14 cellular contexts compared by ENCODE assay signal in genomic region chr15:57245714-57246113, GRCh38.
DNase-seq lines count a peak whose midpoint lies in the region; ATAC-seq, FAIRE-seq and TF ChIP-seq lines count a peak whose summit lies in the region.
"Had no signal": no experiment of that assay in that cellular context is flagged by ENCODE, and none has a peak within 500 bp of the region (broad histone marks: within the 10 kb centered on the region; RNA-seq: fewer than 3 reads in every experiment).

No MANE protein-coding gene starts in this region.

- H3K4me3 Mint-ChIP-seq in activated naive CD4-positive, alpha-beta T cell treated with anti-CD3 and anti-CD28 coated beads, Interleukin-2, amount 10 ng/mL, durations not matched to agents 7 days and 5 days, result no peak overlapping the region
- no peak overlapping the region for H3K4me3 Mint-ChIP-seq in mesothelial cell of epicardium
- H3K4me3 Mint-ChIP-seq: CD8-positive, alpha-beta T cell had no signal

- H3K27ac ChIP-seq in K562 (ENCODE audit: extremely low read depth, low read depth, low read length) (no peak overlapping the region), caudate nucleus (ENCODE audit: low read depth, low read length) (no peak overlapping the region)
- H3K27ac ChIP-seq: 22Rv1; BLaER1 treated with 17β-estradiol and CSF1 and Interleukin-3, amounts not matched to agents 10 nM and 100 nM had no signal

- in situ Hi-C loops in K562 (cut with MboI), result no loop called here

- H3K4me1 Mint-ChIP-seq in activated naive CD4-positive, alpha-beta T cell treated with anti-CD3 and anti-CD28 coated beads, Interleukin-2, amount 10 ng/mL, durations not matched to agents 7 days and 5 days, result no peaks in the 10 kb centered on the region
- peaks cover 27% of the 10 kb centered on the region for H3K4me1 Mint-ChIP-seq in mesothelial cell of epicardium

- no peaks in the 10 kb centered on the region for H3K9me1 ChIP-seq in K562 (ENCODE audit: control insufficient read depth, insufficient read depth, low read length)

- no peaks in the 10 kb centered on the region for H3K27me3 Mint-ChIP-seq in activated naive CD4-positive, alpha-beta T cell treated with anti-CD3 and anti-CD28 coated beads, Interleukin-2, amount 10 ng/mL, durations not matched to agents 7 days and 5 days
- no peaks in the 10 kb centered on the region for H3K27me3 Mint-ChIP-seq in mesothelial cell of epicardium (ENCODE audit: low read depth)

- H3K27me3 ChIP-seq in K562 (ENCODE audit: control insufficient read depth in 2 of 2, insufficient read depth in 2 of 2, low read length in 2 of 2) (no peaks in the 10 kb centered on the region), skeletal muscle satellite cell (ENCODE audit: control insufficient read depth, insufficient read depth, low read length) (no peaks in the 10 kb centered on the region)
- H3K27me3 ChIP-seq: BLaER1 treated with 17β-estradiol and CSF1 and Interleukin-3, amounts not matched to agents 10 nM and 100 nM had no signal

- intact Hi-C loops in K562 (cut with micrococcal nuclease), result no loop called here

- H3K9me3 ChIP-seq in K562 (replicated peaks; ENCODE audit: control insufficient read depth, insufficient read depth, low read depth, low read length) (no peaks in the 10 kb centered on the region), skeletal muscle satellite cell (replicated peaks; ENCODE audit: low read length) (no peaks in the 10 kb centered on the region)
- H3K9me3 ChIP-seq: BLaER1 treated with 17β-estradiol and CSF1 and Interleukin-3, amounts not matched to agents 10 nM and 100 nM had no signal

- ATAC-seq in activated naive CD4-positive, alpha-beta T cell treated with anti-CD3 and anti-CD28 coated beads, Interleukin-2, amount 50 U/mL, for 72 hours, result no peak
- no peak for ATAC-seq in K562
- no peak for ATAC-seq in HG03469 (IDR thresholded peaks at IDR 0.05; ENCODE audit: unreplicated experiment)
- no peak for ATAC-seq in HG03135 (IDR thresholded peaks at IDR 0.05; ENCODE audit: unreplicated experiment)
- ATAC-seq: CD8-positive, alpha-beta T cell had no signal

- POLR2A ChIA-PET in K562 (lab: Yijun Ruan, JAX), result interaction anchor here (0.6 to 1.8 kb wide), 4 partner anchors 11 to 74 kb away, joined by 3 to 5 read pairs (median 3); no protein-coding TSS in a partner anchor

- H3K4me2 ChIP-seq in K562 (ENCODE audit: insufficient read depth, low read length), result no peak overlapping the region
- peak overlapping the region; percentile 58 for H3K4me2 ChIP-seq in skeletal muscle satellite cell (ENCODE audit: low read length)
- H3K4me2 ChIP-seq: BLaER1 treated with 17β-estradiol and CSF1 and Interleukin-3, amounts not matched to agents 10 nM and 100 nM had no signal

- TF ChIP-seq CTCF in K562 (IDR thresholded peaks at IDR 0.05 in 2 of 3, conservative IDR thresholded peaks at IDR 0.05 in 1 of 3; ENCODE audit: insufficient read depth in 2 of 3, low read depth in 1 of 3, low read length in 3 of 3) (no peak), mesothelial cell of epicardium (IDR thresholded peaks at IDR 0.05; ENCODE audit: unreplicated experiment) (no peak)

- H3K9me3 Mint-ChIP-seq in activated naive CD4-positive, alpha-beta T cell treated with anti-CD3 and anti-CD28 coated beads, Interleukin-2, amount 10 ng/mL, durations not matched to agents 7 days and 5 days, result no peaks in the 10 kb centered on the region
- H3K9me3 Mint-ChIP-seq in activated naive CD4-positive, alpha-beta T cell treated with anti-CD3 and anti-CD28 coated beads, Interleukin-2, amount 50 U/mL, for 72 hours, result peaks cover 0 to 5% of the 10 kb centered on the region in 2 donors
- H3K9me3 Mint-ChIP-seq in mesothelial cell of epicardium, result no peaks in the 10 kb centered on the region
- H3K9me3 Mint-ChIP-seq: CD8-positive, alpha-beta T cell had no signal

- H4K20me1 ChIP-seq in K562 (replicated peaks; ENCODE audit: control insufficient read depth, insufficient read depth, low read length), result peaks cover 5% of the 10 kb centered on the region; the same call in 1 of the 2 replicates

- DNase-seq in activated naive CD4-positive, alpha-beta T cell treated with anti-CD3 and anti-CD28 coated beads, Interleukin-2, amount 10 ng/mL, durations not matched to agents 7 days and 5 days, result no peak
- no peak for DNase-seq in activated naive CD4-positive, alpha-beta T cell treated with anti-CD3 and anti-CD28 coated beads, Interleukin-2, amount 50 U/mL, for 72 hours (ENCODE audit: low spot score in 2 of 2)
- DNase-seq in K562 (ENCODE audit: extremely low read depth in 1 of 4, low spot score in 3 of 4) (no peak), mesothelial cell of epicardium (ENCODE audit: low spot score in 2 of 2, unreplicated experiment in 2 of 2) (no peak), caudate nucleus (lab: John Stamatoyannopoulos, UW) (no peak)
- DNase-seq: Calu3; CD8-positive, alpha-beta T cell; NCI-H1092 treated with DMSO at 0.1 percent for 48 hours had no signal

- TF ChIP-seq POLR2A in K562 (conservative IDR thresholded peaks at IDR 0.05), result no peak

- H3K79me2 ChIP-seq in K562 (ENCODE audit: control insufficient read depth, insufficient read depth, low read length), result no peaks in the 10 kb centered on the region

- H3K4me1 ChIP-seq in K562 (replicated peaks in 1 of 2; ENCODE audit: control insufficient read depth in 2 of 2, insufficient read depth in 2 of 2, low read length in 2 of 2) (peaks cover 0 to 9% of the 10 kb centered on the region in 2 experiments; a peak in 2 of 5 replicates), skeletal muscle satellite cell (ENCODE audit: control insufficient read depth, insufficient read depth, low read length) (peaks cover 9% of the 10 kb centered on the region)
- H3K4me1 ChIP-seq: BLaER1 treated with 17β-estradiol and CSF1 and Interleukin-3, amounts not matched to agents 10 nM and 100 nM had no signal

- CTCF ChIA-PET in activated naive CD4-positive, alpha-beta T cell treated with anti-CD3 and anti-CD28 coated beads, Interleukin-2, amount 10 ng/mL, durations not matched to agents 7 days and 5 days (lab: Charles Lee), result no interaction called here
- CTCF ChIA-PET in K562 (lab: Yijun Ruan, JAX; ENCODE audit: low intra/inter-chr PET ratio), result no interaction called here

- H3K4me3 ChIP-seq in K562 (no peak overlapping the region), skeletal muscle satellite cell (ENCODE audit: low read length) (peak overlapping the region; percentile 32)
- H3K4me3 ChIP-seq: BLaER1 treated with 17β-estradiol and CSF1 and Interleukin-3, amounts not matched to agents 10 nM and 100 nM had no signal

- no peak overlapping the region for H2AFZ ChIP-seq in K562 (ENCODE audit: low read depth, low read length)

- peak overlapping the region; percentile 43 for H3K27ac Mint-ChIP-seq in activated naive CD4-positive, alpha-beta T cell treated with anti-CD3 and anti-CD28 coated beads, Interleukin-2, amount 10 ng/mL, durations not matched to agents 7 days and 5 days
- H3K27ac Mint-ChIP-seq in activated naive CD4-positive, alpha-beta T cell treated with anti-CD3 and anti-CD28 coated beads, Interleukin-2, amount 50 U/mL, for 72 hours, result peak overlapping the region in 1 of 2 donors; percentile 10
- peak overlapping the region; percentile 37 for H3K27ac Mint-ChIP-seq in mesothelial cell of epicardium
- H3K27ac Mint-ChIP-seq: CD8-positive, alpha-beta T cell had no signal

- BruUV-seq in K562 (replicated peaks; lab: Mats Ljungman, UMichigan), result no TSS peak

- 88% methylated on average over 1 of the region's 1 CpG for WGBS in K562 (ENCODE audit: insufficient coverage, low coverage, missing lambda C conversion rate)

- TF ChIP-seq RAD21 in K562 (CRISPR knock-in tag; conservative IDR thresholded peaks at IDR 0.05 in 1 of 2, IDR thresholded peaks at IDR 0.05 in 1 of 2), result no peak

- no peak for FAIRE-seq in K562 (lab: Jason Lieb, UNC)
- FAIRE-seq: G401.6 had no signal

- H3K36me3 ChIP-seq in K562 (ENCODE audit: control insufficient read depth, insufficient read depth, low read length) (peaks cover 34% of the 10 kb centered on the region; the same call in 2 of the 3 replicates), skeletal muscle satellite cell (ENCODE audit: insufficient read depth, low read length) (peaks cover 22% of the 10 kb centered on the region)

- H3K9ac ChIP-seq in K562 (ENCODE audit: insufficient read depth in 1 of 2, low read depth in 2 of 2, low read length in 2 of 2) (no peak overlapping the region), skeletal muscle satellite cell (ENCODE audit: low read depth, low read length) (no peak overlapping the region)
- H3K9ac ChIP-seq: BLaER1 treated with 17β-estradiol and CSF1 and Interleukin-3, amounts not matched to agents 10 nM and 100 nM had no signal

- TF ChIP-seq EP300 in K562 (IDR thresholded peaks at IDR 0.05; ENCODE audit: low read length), result no peak

- peaks cover 20% of the 10 kb centered on the region for H3K36me3 Mint-ChIP-seq in activated naive CD4-positive, alpha-beta T cell treated with anti-CD3 and anti-CD28 coated beads, Interleukin-2, amount 10 ng/mL, durations not matched to agents 7 days and 5 days
- H3K36me3 Mint-ChIP-seq in activated naive CD4-positive, alpha-beta T cell treated with anti-CD3 and anti-CD28 coated beads, Interleukin-2, amount 50 U/mL, for 72 hours, result peaks cover 10 to 11% of the 10 kb centered on the region in 2 donors
- peaks cover 23% of the 10 kb centered on the region for H3K36me3 Mint-ChIP-seq in mesothelial cell of epicardium

TF ChIP-seq in K562, 482 proteins besides CTCF, POLR2A, EP300 and RAD21 (continues in another document):
- TF ChIP-seq CHCHD3 (CRISPR knock-in tag; IDR thresholded peaks at IDR 0.05), result no peak
- TF ChIP-seq TAL1 (IDR thresholded peaks at IDR 0.05), result peak; percentile 55; the same call in 1 of the 2 replicates
- peak; percentile 39 for TF ChIP-seq CBFA2T2 (conservative IDR thresholded peaks at IDR 0.05)
- no peak for TF ChIP-seq ZNF175 (CRISPR knock-in tag; IDR thresholded peaks at IDR 0.05; ENCODE audit: low read depth)
- no peak for TF ChIP-seq ID3 (CRISPR knock-in tag; IDR thresholded peaks at IDR 0.05)
- TF ChIP-seq ID3 (tag; IDR thresholded peaks at IDR 0.05), result no peak
- TF ChIP-seq CBFA2T3 (IDR thresholded peaks at IDR 0.05), result peak; percentile 60
- TF ChIP-seq SUPT5H (IDR thresholded peaks at IDR 0.05), result no peak
- peak in 1 of 2 experiments; percentile 67; a peak in 2 of 4 replicates for TF ChIP-seq RCOR1 (IDR thresholded peaks at IDR 0.05; ENCODE audit: borderline replicate concordance in 1 of 2, low read depth in 2 of 2, low read length in 2 of 2)
- peak; percentile 37; the same call in 1 of the 2 replicates for TF ChIP-seq TEAD4 (IDR thresholded peaks at IDR 0.05; ENCODE audit: low read length)
- TF ChIP-seq TEAD4 (CRISPR knock-in tag; IDR thresholded peaks at IDR 0.05; ENCODE audit: borderline replicate concordance), result no peak
- TF ChIP-seq KDM1A (IDR thresholded peaks at IDR 0.05), result peak; percentile 43 to 59; a peak in 3 of 4 replicates
- TF ChIP-seq ARID1B (IDR thresholded peaks at IDR 0.05), result 0 out of 2 replicates have a peak, but pooled peaks have one; percentile 39
- TF ChIP-seq ZNF436 (CRISPR knock-in tag; IDR thresholded peaks at IDR 0.05), result no peak
